Comparison of ENCODE assay signal across 8 cellular contexts in genomic region chr22:17629167-17629489, GRCh38. TPM values are rescaled to one million over a fixed set of nuclear protein-coding genes. Genes with fewer than 3 reads are reported as not detected.
DNase-seq lines count a peak whose midpoint lies in the region; ATAC-seq and TF ChIP-seq lines count a peak whose summit lies in the region.

No MANE protein-coding gene starts in this region.

- ATAC-seq in naive B cell (ENCODE audit: low read depth in 2 of 2) (no peak), HG02885 (IDR thresholded peaks at IDR 0.05; ENCODE audit: poor library complexity, unreplicated experiment) (no peak), GM18520 (IDR thresholded peaks at IDR 0.05; ENCODE audit: unreplicated experiment) (no peak)

- peak overlapping the region; percentile 74 to 94 for H3K27ac ChIP-seq in coronary artery

- peaks cover 0 to 43% (median 6%) of the 10 kb centered on the region in 3 donors for H3K4me1 Mint-ChIP-seq in naive B cell

- peak overlapping the region; percentile 100 for H3K4me3 ChIP-seq in AG09309 (ENCODE audit: control insufficient read depth, low read depth, low read length)
- H3K4me3 ChIP-seq in LNCaP clone FGC (ENCODE audit: low read depth, low read length), result peak overlapping the region; percentile 89
- peak overlapping the region; percentile 100 for H3K4me3 ChIP-seq in coronary artery

- peak overlapping the region; percentile 86 to 99 (median 94) for H3K4me3 Mint-ChIP-seq in naive B cell

- no peaks in the 10 kb centered on the region for H3K27me3 Mint-ChIP-seq in naive B cell

- no peaks in the 10 kb centered on the region for H3K9me3 Mint-ChIP-seq in naive B cell

- peak overlapping the region; percentile 96 to 100 (median 98) for H3K27ac Mint-ChIP-seq in naive B cell

- TF ChIP-seq CTCF in AG09309 (IDR thresholded peaks at IDR 0.05; ENCODE audit: control insufficient read depth, insufficient read depth, low read depth, low read length, missing control alignments) (no peak), LNCaP clone FGC (IDR thresholded peaks at IDR 0.05; ENCODE audit: control insufficient read depth, extremely low read depth, insufficient read depth) (no peak), coronary artery (IDR thresholded peaks at IDR 0.05) (no peak)

- H3K36me3 Mint-ChIP-seq in naive B cell, result no peaks in the 10 kb centered on the region

- DNase-seq in AG09309 (ENCODE audit: low read depth) (no peak), LNCaP clone FGC (ENCODE audit: low read depth) (no peak), coronary artery (ENCODE audit: low spot score) (no peak), naive B cell (no peak), DMS153 treated with DMSO at 0.1 percent for 48 hours (lab: John Stamatoyannopoulos, UW; ENCODE audit: unreplicated experiment) (no peak)
- no peak for DNase-seq in activated CD4-positive, alpha-beta T cell treated with anti-CD3 and anti-CD28 coated beads, Interleukin-2, amount 50 U/mL, for 48 hours

RNA-seq across cellular contexts. Expression of gene ATP6V1E1, which starts 0.6 kb away (rescaled TPM):
- polyA plus RNA-seq in naive B cell (ENCODE audit: low read depth in 6 of 6), result 100 to 1,000 TPM in 4 of 6 donors, 10 to 100 TPM in 2; 86.0 to 127 (median 107) TPM

RNA-seq across cellular contexts. Expression of gene BCL2L13, which starts 9.4 kb away (rescaled TPM):
- 10 to 100 TPM; 21.5 to 49.5 (median 47.7) TPM for polyA plus RNA-seq in naive B cell (ENCODE audit: low read depth in 6 of 6)
